23 cellular contexts compared by ENCODE assay signal in genomic region chr1:40896482-40896881, GRCh38.
"Had no signal": no experiment of that assay in that cellular context is flagged by ENCODE, and none has a peak within 500 bp of the region (broad histone marks: within the 10 kb centered on the region; RNA-seq: fewer than 3 reads in every experiment).

No MANE protein-coding gene starts in this region.

- H3K27me3 ChIP-seq: body of pancreas, cardiac muscle cell, upper lobe of left lung had no signal

- H3K4me3 Mint-ChIP-seq: activated CD4-positive, alpha-beta T cell treated with anti-CD3 and anti-CD28 coated beads, Interleukin-2, amount 10 ng/mL, durations not matched to agents 7 days and 5 days; activated CD8-positive, alpha-beta T cell treated with anti-CD3 and anti-CD28 coated beads, Interleukin-2, amount 10 ng/mL, durations not matched to agents 7 days and 5 days; activated T-helper 1 cell treated with anti-CD3 and anti-CD28 coated beads, Interleukin-12 subunit alpha, Interleukin-12 subunit beta, Interleukin-2, Interleukin-4 antibody, amounts not matched to agents 30 ng/mL and 10 ng/mL and 1 ng/mL, durations not matched to agents 14 hours and 24 hours and 36 hours; memory B cell; naive B cell; T-helper 2 cell treated with Interferon-gamma antibody and Interleukin-4, amounts not matched to agents 5 μg/mL and 100 μg/mL, for 36 hours had no signal

- H3K4me1 ChIP-seq: left ventricle myocardium inferior had no signal

- H3K27ac ChIP-seq: cardiac muscle cell, left ventricle myocardium inferior, thoracic aorta, upper lobe of left lung, WERI-Rb-1 had no signal

- H3K36me3 ChIP-seq: cardiac muscle cell, left ventricle myocardium inferior, thoracic aorta, upper lobe of left lung, WERI-Rb-1 had no signal

- DNase-seq: activated CD4-positive, alpha-beta T cell treated with anti-CD3 and anti-CD28 coated beads, Interleukin-2, amount 10 ng/mL, durations not matched to agents 7 days and 5 days; activated CD4-positive, CD25-positive, alpha-beta regulatory T cell treated with anti-CD3 and anti-CD28 coated beads, Interleukin-2, amount 50 U/mL, for 72 hours; activated CD8-positive, alpha-beta T cell treated with anti-CD3 and anti-CD28 coated beads, Interleukin-2, amount 10 ng/mL, durations not matched to agents 7 days and 5 days; activated gamma-delta T cell; activated naive CD4-positive, alpha-beta T cell treated with anti-CD3 and anti-CD28 coated beads, Interleukin-2, amount 50 U/mL, for 16 hours; anterior cingulate cortex; body of pancreas; kidney; left ventricle myocardium inferior; mucosa of descending colon; naive B cell; retina; stimulated activated CD4-positive, alpha-beta T cell treated with anti-CD3 and anti-CD28 coated beads, Interleukin-4, amount 100 ng/mL, for 24 hours; stimulated activated naive CD4-positive, alpha-beta T cell treated with Interleukin-2 at 50 U/mL for 16 hours; upper lobe of left lung; WERI-Rb-1 had no signal

- FAIRE-seq: kidney, TTC549 had no signal

- H3K4me1 Mint-ChIP-seq: activated CD4-positive, alpha-beta T cell treated with anti-CD3 and anti-CD28 coated beads, Interleukin-2, amount 10 ng/mL, durations not matched to agents 7 days and 5 days; naive B cell had no signal

- H3K27me3 Mint-ChIP-seq: activated CD4-positive, alpha-beta T cell treated with anti-CD3 and anti-CD28 coated beads, Interleukin-2, amount 10 ng/mL, durations not matched to agents 7 days and 5 days; progenitor cell of endocrine pancreas had no signal

- ATAC-seq: activated CD8-positive, alpha-beta T cell treated with anti-CD3 and anti-CD28 coated beads, Interleukin-2, amount 10 ng/mL, durations not matched to agents 7 days and 5 days; body of pancreas; mucosa of descending colon had no signal

- H3K4me3 ChIP-seq: body of pancreas, cardiac muscle cell, left ventricle myocardium inferior, mucosa of descending colon, thoracic aorta, upper lobe of left lung had no signal

- H3K27ac Mint-ChIP-seq: activated CD4-positive, alpha-beta T cell treated with anti-CD3 and anti-CD28 coated beads, Interleukin-2, amount 10 ng/mL, durations not matched to agents 7 days and 5 days; activated CD8-positive, alpha-beta T cell treated with anti-CD3 and anti-CD28 coated beads, Interleukin-2, amount 10 ng/mL, durations not matched to agents 7 days and 5 days; activated T-helper 1 cell treated with anti-CD3 and anti-CD28 coated beads, Interleukin-12 subunit alpha, Interleukin-12 subunit beta, Interleukin-2, Interleukin-4 antibody, amounts not matched to agents 30 ng/mL and 10 ng/mL and 1 ng/mL, durations not matched to agents 14 hours and 24 hours and 36 hours; memory B cell; naive B cell; progenitor cell of endocrine pancreas; T-helper 2 cell treated with Interferon-gamma antibody and Interleukin-4, amounts not matched to agents 5 μg/mL and 100 μg/mL, for 36 hours had no signal
